2 cellular contexts compared by ENCODE assay signal in genomic region chr18:55588001-55588875, GRCh38.
TF ChIP-seq lines count a peak whose summit lies in the region.

Gene TCF4 (minus strand): TSS chr18:55588192. CDS start chr18:55587116, 1,076 bp downstream.

TF ChIP-seq in H1, 55 proteins besides CTCF, POLR2A, EP300 and RAD21:
- peak; percentile 52; the same call in 1 of the 2 replicates for TF ChIP-seq TAF1 (IDR thresholded peaks at IDR 0.05; ENCODE audit: low read depth, low read length)
- no peak for TF ChIP-seq SRF (IDR thresholded peaks at IDR 0.05; ENCODE audit: low read depth, low read length)
- TF ChIP-seq TBP (IDR thresholded peaks at IDR 0.05; ENCODE audit: low read depth, low read length): no peak
- no peak for TF ChIP-seq SIRT6 (IDR thresholded peaks at IDR 0.05; ENCODE audit: low read length)
- TF ChIP-seq CHD7 (IDR thresholded peaks at IDR 0.05; ENCODE audit: insufficient replicate concordance, low read length): no peak
- TF ChIP-seq CBX8 (IDR thresholded peaks at IDR 0.05; ENCODE audit: borderline replicate concordance, low read depth, low read length): no peak
- 0 out of 2 replicates have a peak, but pooled peaks have one; percentile 13 for TF ChIP-seq MAX (IDR thresholded peaks at IDR 0.05)
- no peak for TF ChIP-seq EZH2 (IDR thresholded peaks at IDR 0.05; ENCODE audit: low read depth, low read length, severe bottlenecking)
- no peak for TF ChIP-seq CBX5 (IDR thresholded peaks at IDR 0.05; ENCODE audit: low read depth, low read length)
- TF ChIP-seq SIX5 (IDR thresholded peaks at IDR 0.05; ENCODE audit: low read depth, low read length): no peak
- no peak for TF ChIP-seq TEAD4 (IDR thresholded peaks at IDR 0.05; ENCODE audit: low read depth, low read length)
- peak; percentile 47 for TF ChIP-seq ASH2L (IDR thresholded peaks at IDR 0.05; ENCODE audit: low read length)
- no peak for TF ChIP-seq TCF12 (IDR thresholded peaks at IDR 0.05; ENCODE audit: low read depth, low read length)
- no peak for TF ChIP-seq CHD1 (IDR thresholded peaks at IDR 0.05; ENCODE audit: low read depth, low read length)
- no peak for TF ChIP-seq BACH1 (IDR thresholded peaks at IDR 0.05; ENCODE audit: low read length)
- no peak for TF ChIP-seq SP2 (IDR thresholded peaks at IDR 0.05; ENCODE audit: low read length)
- no peak for TF ChIP-seq RNF2 (IDR thresholded peaks at IDR 0.05; ENCODE audit: borderline replicate concordance, low read depth, low read length, missing control alignments, poor library complexity, severe bottlenecking)

TF ChIP-seq in HepG2, 621 proteins besides CTCF, POLR2A, EP300 and RAD21:
- TF ChIP-seq SALL1 (CRISPR knock-in tag; IDR thresholded peaks at IDR 0.05): no peak
- peak; percentile 81 for TF ChIP-seq CBX2 (IDR thresholded peaks at IDR 0.05; ENCODE audit: low read depth, low read length)
- no peak for TF ChIP-seq CBX2 (CRISPR knock-in tag; IDR thresholded peaks at IDR 0.05; ENCODE audit: low read depth)
- no peak for TF ChIP-seq GLI4 (CRISPR knock-in tag; IDR thresholded peaks at IDR 0.05; ENCODE audit: borderline replicate concordance)
- TF ChIP-seq ADNP (CRISPR knock-in tag; IDR thresholded peaks at IDR 0.05): no peak
- TF ChIP-seq ESRRA (CRISPR knock-in tag; IDR thresholded peaks at IDR 0.05; ENCODE audit: low read depth): no peak
- no peak for TF ChIP-seq ZNF792 (CRISPR knock-in tag; IDR thresholded peaks at IDR 0.05)
- no peak for TF ChIP-seq ZFP90 (CRISPR knock-in tag; IDR thresholded peaks at IDR 0.05; ENCODE audit: borderline replicate concordance)
- TF ChIP-seq TCF7 (IDR thresholded peaks at IDR 0.05; ENCODE audit: low read depth): no peak
- TF ChIP-seq SMAD9 (CRISPR knock-in tag; IDR thresholded peaks at IDR 0.05): no peak
- TF ChIP-seq UBTF (CRISPR knock-in tag; IDR thresholded peaks at IDR 0.05): peak; percentile 45; the same call in 1 of the 2 replicates
- no peak for TF ChIP-seq CERS6 (CRISPR knock-in tag; IDR thresholded peaks at IDR 0.05)
- no peak for TF ChIP-seq GPN1 (CRISPR knock-in tag; IDR thresholded peaks at IDR 0.05; ENCODE audit: borderline replicate concordance)
- TF ChIP-seq SPEN (CRISPR knock-in tag; IDR thresholded peaks at IDR 0.05; ENCODE audit: low read depth): no peak
